Comparison of ENCODE assay signal across 2 cellular contexts in the genomic region with DNA sequence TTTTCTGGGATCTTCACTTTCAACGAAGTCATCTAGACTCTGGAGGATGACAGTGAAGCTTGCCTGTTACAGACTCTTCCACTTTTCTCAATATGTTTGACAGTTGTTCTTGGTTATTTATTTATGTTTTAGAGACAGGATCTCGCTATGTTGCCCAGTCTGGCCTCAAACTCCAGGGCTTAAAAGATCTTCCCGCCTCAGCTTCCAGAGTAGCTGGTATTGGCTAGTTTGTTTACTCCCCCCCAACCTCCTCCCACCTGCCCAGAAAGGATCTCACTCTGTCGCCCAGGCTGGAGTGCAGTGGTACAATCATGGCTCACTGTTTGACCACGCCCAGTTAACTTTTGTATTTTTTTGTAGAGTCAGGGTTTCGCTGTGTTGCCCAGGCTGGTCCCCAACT.
TF ChIP-seq lines count a peak whose summit lies in the region.

No MANE protein-coding gene starts in this region.

TF ChIP-seq in IMR-90, 13 proteins besides CTCF, POLR2A, EP300 and RAD21:
- TF ChIP-seq USF2 (IDR thresholded peaks at IDR 0.05; ENCODE audit: low read depth, low read length) = no peak
- TF ChIP-seq MAZ (IDR thresholded peaks at IDR 0.05; ENCODE audit: borderline replicate concordance, low read depth, low read length) = no peak
- no peak for TF ChIP-seq NFE2L2 (IDR thresholded peaks at IDR 0.05; ENCODE audit: low read depth, low read length)
- TF ChIP-seq CHD1 (IDR thresholded peaks at IDR 0.05; ENCODE audit: low read depth, low read length) = no peak
- TF ChIP-seq RFX5 (IDR thresholded peaks at IDR 0.05; ENCODE audit: low read depth, low read length) = no peak
- TF ChIP-seq MAFK (IDR thresholded peaks at IDR 0.05; ENCODE audit: low read depth, low read length) = no peak
- TF ChIP-seq, protein P1, sequence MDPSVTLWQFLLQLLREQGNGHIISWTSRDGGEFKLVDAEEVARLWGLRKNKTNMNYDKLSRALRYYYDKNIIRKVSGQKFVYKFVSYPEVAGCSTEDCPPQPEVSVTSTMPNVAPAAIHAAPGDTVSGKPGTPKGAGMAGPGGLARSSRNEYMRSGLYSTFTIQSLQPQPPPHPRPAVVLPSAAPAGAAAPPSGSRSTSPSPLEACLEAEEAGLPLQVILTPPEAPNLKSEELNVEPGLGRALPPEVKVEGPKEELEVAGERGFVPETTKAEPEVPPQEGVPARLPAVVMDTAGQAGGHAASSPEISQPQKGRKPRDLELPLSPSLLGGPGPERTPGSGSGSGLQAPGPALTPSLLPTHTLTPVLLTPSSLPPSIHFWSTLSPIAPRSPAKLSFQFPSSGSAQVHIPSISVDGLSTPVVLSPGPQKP (IDR thresholded peaks at IDR 0.05; ENCODE audit: borderline replicate concordance, low read depth, low read length) = no peak
- no peak for TF ChIP-seq FOS (IDR thresholded peaks at IDR 0.05; ENCODE audit: low read depth, low read length)
- TF ChIP-seq RCOR1 (IDR thresholded peaks at IDR 0.05; ENCODE audit: insufficient replicate concordance, low read length) = no peak
- no peak for TF ChIP-seq CEBPB (IDR thresholded peaks at IDR 0.05; ENCODE audit: low read depth, low read length)
- TF ChIP-seq BHLHE40 (IDR thresholded peaks at IDR 0.05; ENCODE audit: low read depth, low read length) = no peak
- no peak for TF ChIP-seq MXI1 (IDR thresholded peaks at IDR 0.05; ENCODE audit: borderline replicate concordance, low read depth, low read length)
TF ChIP-seq in IMR-90: peak in this region for 0.

TF ChIP-seq in K562, 482 proteins besides CTCF, POLR2A, EP300 and RAD21:
- peak; percentile 75 for TF ChIP-seq ZNF121 (CRISPR knock-in tag; conservative IDR thresholded peaks at IDR 0.05)
- TF ChIP-seq BCOR (IDR thresholded peaks at IDR 0.05) = 0 out of 2 replicates have a peak, but pooled peaks have one; percentile 25
- TF ChIP-seq ZNF75A (CRISPR knock-in tag; IDR thresholded peaks at IDR 0.05) = no peak
